8 cellular contexts compared by ENCODE assay signal in genomic region chr11:90222459-90223247, GRCh38. TPM values are rescaled to one million over a fixed set of nuclear protein-coding genes. Genes with fewer than 3 reads are reported as not detected.
DNase-seq lines count a peak whose midpoint lies in the region; ATAC-seq lines count a peak whose summit lies in the region.

Gene CHORDC1, minus strand, starts transcription at chr11:90223049. Its CDS starts 95 bp downstream, at chr11:90222954.

- peaks cover 20% of the 10 kb centered on the region for H3K36me3 Mint-ChIP-seq in effector memory CD8-positive, alpha-beta T cell (ENCODE audit: insufficient read depth)

- peak; percentile 90 for DNase-seq in COLO668 (lab: John Stamatoyannopoulos, UW; ENCODE audit: unreplicated experiment)
- peak; percentile 67 for DNase-seq in HPDE6-E6E7 (ENCODE audit: extremely low spot score)
- DNase-seq in NOMO-1 (lab: John Stamatoyannopoulos, UW; ENCODE audit: unreplicated experiment in 2 of 2), result peak; percentile 78 to 82
- peak; percentile 84 to 87 (median 85) for DNase-seq in effector memory CD8-positive, alpha-beta T cell
- DNase-seq in medulla oblongata (ENCODE audit: extremely low spot score), result peak; percentile 97
- peak; percentile 96 for DNase-seq in stimulated activated CD8-positive, alpha-beta memory T cell treated with anti-CD3 and anti-CD28 coated beads, Interleukin-12 subunit alpha, Interleukin-12 subunit beta, amount 100 ng/mL, for 1 hour (ENCODE audit: low read depth)

- ATAC-seq in GM19467 (IDR thresholded peaks at IDR 0.05; ENCODE audit: unreplicated experiment), result peak; percentile 94
- peak; percentile 88 for ATAC-seq in effector memory CD8-positive, alpha-beta T cell (replicated peaks)

- POLR2A ChIA-PET in activated CD8-positive, alpha-beta memory T cell treated with anti-CD3 and anti-CD28 coated beads for 36 hours (lab: Charles Lee), result interaction anchor here (1.6 kb wide), 1 partner anchor 26 kb away, joined by 3 read pairs; no protein-coding TSS in a partner anchor

- H3K4me1 Mint-ChIP-seq in effector memory CD8-positive, alpha-beta T cell (ENCODE audit: low read depth in 2 of 2), result peaks cover 31 to 40% of the 10 kb centered on the region in 2 donors

- CTCF ChIA-PET in activated CD8-positive, alpha-beta memory T cell treated with anti-CD3 and anti-CD28 coated beads for 36 hours (lab: Charles Lee), result interaction anchor here (0.9 kb wide), 1 partner anchor 34 kb away, joined by 3 read pairs; no protein-coding TSS in a partner anchor

- H3K27me3 Mint-ChIP-seq in effector memory CD8-positive, alpha-beta T cell, result no peaks in the 10 kb centered on the region

- H3K27ac Mint-ChIP-seq in effector memory CD8-positive, alpha-beta T cell, result peak within 1 kb of the TSS; percentile 98

- H3K4me3 Mint-ChIP-seq in effector memory CD8-positive, alpha-beta T cell, result peak within 1 kb of the TSS; percentile 99

- H3K9me3 Mint-ChIP-seq in effector memory CD8-positive, alpha-beta T cell, result no peaks in the 10 kb centered on the region

RNA-seq across cellular contexts. Expression of gene CHORDC1, which starts in this region (rescaled TPM):
- total RNA-seq in activated CD8-positive, alpha-beta memory T cell treated with anti-CD3 and anti-CD28 coated beads for 36 hours, result 100 to 1,000 TPM; 108 to 114 TPM

Comparison
In these comparisons a context has a peak if more than half of its experiments do, and no peak if none do; other contexts are left out.
1. Peak in every context shown above with its lines: DNase-seq and ATAC-seq.